Comparison of ENCODE assay signal across 9 cellular contexts in the genomic region with DNA sequence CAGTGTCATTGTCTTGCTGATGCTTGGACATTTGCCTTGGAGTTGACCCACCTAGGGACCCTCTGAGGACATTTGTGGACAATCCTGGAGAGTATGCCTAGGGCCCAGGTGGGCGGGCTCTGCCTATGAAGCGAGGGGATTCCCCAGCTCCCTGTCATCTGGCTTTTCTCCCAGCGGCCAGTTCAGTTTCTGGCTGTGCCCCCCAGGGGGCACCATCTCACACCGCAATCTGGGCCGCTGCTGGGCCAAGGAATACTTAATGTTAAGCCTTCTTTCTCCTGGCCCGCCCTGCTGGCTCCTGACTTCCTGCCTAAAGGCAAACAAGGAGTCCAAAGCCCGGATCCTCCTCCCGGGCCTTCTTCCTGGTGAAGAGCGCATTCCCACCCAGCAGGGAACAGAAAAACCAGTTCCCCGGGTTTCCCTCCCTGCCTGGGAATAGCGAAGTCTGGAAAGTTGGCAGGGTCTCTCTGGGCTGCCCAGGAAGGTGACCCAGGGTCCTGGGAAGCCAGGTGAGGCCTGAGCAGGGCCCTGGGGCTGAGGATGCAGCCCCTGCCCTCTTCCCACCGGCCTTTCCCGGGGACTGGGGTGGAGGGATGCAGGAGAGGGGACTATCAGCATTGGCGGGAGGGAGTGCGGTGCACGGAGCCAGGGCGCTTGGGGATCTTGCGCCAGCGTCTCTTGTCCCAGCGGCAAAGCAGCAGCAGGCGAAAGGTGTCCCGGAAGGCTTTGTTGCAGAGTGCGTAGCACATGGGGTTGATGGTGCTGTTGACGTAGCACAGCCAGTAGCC. TPM values are rescaled to one million over a fixed set of nuclear protein-coding genes. Genes with fewer than 3 reads are reported as not detected.
A peak's percentile ranks its signal among the peaks of the same experiment; 100 is the strongest.
DNase-seq lines count a peak whose midpoint lies in the region; ATAC-seq, FAIRE-seq and TF ChIP-seq lines count a peak whose summit lies in the region.
"Had no signal": no experiment of that assay in that cellular context is flagged by ENCODE, and none has a peak within 500 bp of the region (broad histone marks: within the 10 kb centered on the region; RNA-seq: fewer than 3 reads in every experiment).

No MANE protein-coding gene starts in this region.

- CTCF ChIA-PET in AG04450 (lab: Charles Lee): interaction anchor here (0.5 to 14.6 kb wide), 8 partner anchors 13 to 126 kb away, joined by 3 to 567 read pairs (median 3); a partner anchor contains a TSS

- H3K4me1 ChIP-seq in esophagus muscularis mucosa (peaks cover 12 to 31% (median 25%) of the 10 kb centered on the region in 4 donors), mucosa of descending colon (ENCODE audit: low read depth) (peaks cover 9% of the 10 kb centered on the region)

- WGBS in esophagus muscularis mucosa: 56% methylated on average over 20 of the region's 24 CpGs

- H3K9me3 ChIP-seq in AG04450 (ENCODE audit: control insufficient read depth, insufficient read depth, low read length) (no peaks in the 10 kb centered on the region; the same call in 1 of the 2 replicates), esophagus muscularis mucosa (no peaks in the 10 kb centered on the region), mucosa of descending colon (no peaks in the 10 kb centered on the region)

- POLR2A ChIA-PET in AG04450 (lab: Yijun Ruan, JAX): interaction anchor here (0.5 kb wide), 1 partner anchor 65 kb away, joined by 5 read pairs; no protein-coding TSS in a partner anchor

- H3K27me3 ChIP-seq in AG04450 (ENCODE audit: control insufficient read depth, insufficient read depth, low read length) (peaks cover 11% of the 10 kb centered on the region), esophagus muscularis mucosa (no peaks in the 10 kb centered on the region)

- TF ChIP-seq CTCF in AG04450 (IDR thresholded peaks at IDR 0.05; ENCODE audit: low read depth, low read length) (peak; percentile 77), esophagus muscularis mucosa (IDR thresholded peaks at IDR 0.05) (peak; percentile 31 to 49 (median 33)), mucosa of descending colon (IDR thresholded peaks at IDR 0.05) (peak; percentile 57)

- intact Hi-C loops in esophagus muscularis mucosa (cut with DNase I): no loop called here
- intact Hi-C loops in mucosa of descending colon (cut with DNase I, micrococcal nuclease): no loop called here

- ATAC-seq in mucosa of descending colon (peak; percentile 96), GM18517 (IDR thresholded peaks at IDR 0.05; ENCODE audit: unreplicated experiment) (no peak)

- H3K4me3 ChIP-seq in AG04450 (ENCODE audit: low read depth, low read length): no peak overlapping the region
- no peak overlapping the region for H3K4me3 ChIP-seq in esophagus muscularis mucosa
- no peak overlapping the region for H3K4me3 ChIP-seq in mucosa of descending colon

- TF ChIP-seq EP300 in esophagus muscularis mucosa (IDR thresholded peaks at IDR 0.05): no peak

- peak; percentile 39 for DNase-seq in AG04450 (ENCODE audit: low read depth, low spot score)
- peak; percentile 55 for DNase-seq in GM12891 (ENCODE audit: insufficient read length, low spot score)
- peak; percentile 57 for DNase-seq in RPMI7951 (ENCODE audit: low read depth)
- DNase-seq in esophagus muscularis mucosa (ENCODE audit: extremely low spot score): no peak
- DNase-seq in mucosa of descending colon: peak; percentile 87 to 89 (median 88)
- DNase-seq in NCI-H187 (lab: John Stamatoyannopoulos, UW): no peak
- no peak for DNase-seq in central memory CD4-positive, alpha-beta T cell

- TF ChIP-seq POLR2A in GM12891 (IDR thresholded peaks at IDR 0.05; ENCODE audit: low read depth, low read length): no peak
- no peak for TF ChIP-seq POLR2A in esophagus muscularis mucosa (IDR thresholded peaks at IDR 0.05; ENCODE audit: low read depth)

- H3K27ac ChIP-seq in AG04450 (ENCODE audit: low read depth, low read length): no peak overlapping the region
- peak overlapping the region in 1 of 4 donors; percentile 60 for H3K27ac ChIP-seq in esophagus muscularis mucosa (replicated peaks in 1 of 4)

- FAIRE-seq in GM12891 (lab: Jason Lieb, UNC): no peak
- FAIRE-seq: islet of Langerhans had no signal

- no peaks in the 10 kb centered on the region for H3K36me3 ChIP-seq in esophagus muscularis mucosa
- no peaks in the 10 kb centered on the region for H3K36me3 ChIP-seq in mucosa of descending colon (ENCODE audit: low read depth)

TF ChIP-seq in GM12891, 5 proteins besides CTCF, POLR2A, EP300 and RAD21:
- no peak for TF ChIP-seq SPI1 (IDR thresholded peaks at IDR 0.05; ENCODE audit: low read depth, low read length)
- TF ChIP-seq POU2F2 (IDR thresholded peaks at IDR 0.05; ENCODE audit: low read depth, low read length): no peak
- TF ChIP-seq POLR2AphosphoS5 (IDR thresholded peaks at IDR 0.05; ENCODE audit: low read depth, low read length): no peak
- no peak for TF ChIP-seq PAX5 (IDR thresholded peaks at IDR 0.05; ENCODE audit: insufficient read depth, low read length, severe bottlenecking)
- TF ChIP-seq TAF1 (IDR thresholded peaks at IDR 0.05; ENCODE audit: low read depth, low read length): no peak
TF ChIP-seq in GM12891: peak in this region for 0.

RNA-seq across cellular contexts. Expression of a gene that starts 11.9 kb away (rescaled TPM):
- not detected in 2 replicates for polyA plus RNA-seq in AG04450 (2011; rRNA removed)
- polyA minus RNA-seq in AG04450 (2011; rRNA and poly(A)+ RNA removed): not detected in 2 replicates
- not detected for polyA plus RNA-seq in GM12891 (2012; ENCODE audit: low read depth, missing spikeins)
- total RNA-seq in RPMI7951 (2014; rRNA removed; shearing (Covaris generic)): not detected in 2 replicates
- total RNA-seq in esophagus muscularis mucosa: under 1 TPM in 2 of 4 donors, not detected in 2; 0.33 to 0.40 TPM
- total RNA-seq in mucosa of descending colon: 1 to 10 TPM in 1 of 3 donors, under 1 TPM in 2; 0.89 to 1.4 (median 0.96) TPM

RNA-seq across cellular contexts. Expression of a gene that starts 28.6 kb away (rescaled TPM):
- 263 and 284 TPM in 2 replicates for polyA plus RNA-seq in AG04450 (2011; rRNA removed)
- 177 and 196 TPM in 2 replicates for polyA minus RNA-seq in AG04450 (2011; rRNA and poly(A)+ RNA removed)
- 96.7 TPM for polyA plus RNA-seq in GM12891 (2012; ENCODE audit: low read depth, missing spikeins)
- total RNA-seq in RPMI7951 (2014; rRNA removed; shearing (Covaris generic)): 85.2 and 94.7 TPM in 2 replicates
- 100 to 1,000 TPM in 1 of 4 donors, 10 to 100 TPM in 3; 53.2 to 123 (median 86.4) TPM for total RNA-seq in esophagus muscularis mucosa
- total RNA-seq in mucosa of descending colon: 100 to 1,000 TPM; 116 to 127 (median 124) TPM

Comparison
In these comparisons a context has a peak if more than half of its experiments do, and no peak if none do; other contexts are left out.
1. DNase-seq: peak in AG04450 (single experiment), GM12891 (single experiment), RPMI7951 (single experiment) and mucosa of descending colon (3 of 3); none in esophagus muscularis mucosa (single experiment), NCI-H187 (0 of 2) and central memory CD4-positive, alpha-beta T cell (single experiment).
2. Peak in every context shown above with its lines, with median percentiles within 50 percentile points of each other: CTCF ChIP-seq.